9 cellular contexts compared by ENCODE assay signal in genomic region chr19:58561373-58562125, GRCh38. TPM values are rescaled to one million over a fixed set of nuclear protein-coding genes. Genes with fewer than 3 reads are reported as not detected.
DNase-seq lines count a peak whose midpoint lies in the region; ATAC-seq and TF ChIP-seq lines count a peak whose summit lies in the region.
"Had no signal": no experiment of that assay in that cellular context is flagged by ENCODE, and none has a peak within 500 bp of the region (broad histone marks: within the 10 kb centered on the region; RNA-seq: fewer than 3 reads in every experiment).

No MANE protein-coding gene starts in this region.

- ATAC-seq in HCT116 (no peak), gastroesophageal sphincter (no peak), HG03135 (IDR thresholded peaks at IDR 0.05; ENCODE audit: unreplicated experiment) (no peak), GM21423 (IDR thresholded peaks at IDR 0.05; ENCODE audit: unreplicated experiment) (no peak)
- no peak for ATAC-seq in activated T-cell treated with anti-CD3 and anti-CD28 coated beads, Interleukin-2, amount 50 U/mL, for 72 hours (replicated peaks in 1 of 2)
- no peak for ATAC-seq in stimulated activated effector memory CD8-positive, alpha-beta T cell treated with anti-CD3 and anti-CD28 coated beads, Interleukin-12 subunit alpha, Interleukin-12 subunit beta, amount 100 ng/mL, for 72 hours

- peaks cover 36% of the 10 kb centered on the region for H3K79me2 ChIP-seq in HCT116 (ENCODE audit: insufficient read depth, low read length)

- H3K9me3 ChIP-seq in HCT116 (ENCODE audit: control insufficient read depth in 1 of 2, insufficient read depth in 1 of 2, low read depth in 1 of 2, low read length in 2 of 2) (no peaks in the 10 kb centered on the region), gastroesophageal sphincter (no peaks in the 10 kb centered on the region), endodermal cell (ENCODE audit: control insufficient read depth, low read length) (no peaks in the 10 kb centered on the region)

- DNase-seq in HCT116 (ENCODE audit: low read depth, low spot score) (no peak), endodermal cell (no peak), NCI-H2171 treated with DMSO at 0.1 percent for 48 hours (lab: John Stamatoyannopoulos, UW) (no peak)
- DNase-seq in activated T-cell treated with anti-CD3 and anti-CD28 coated beads, Interleukin-2, amount 50 U/mL, for 72 hours = no peak
- no peak for DNase-seq in stimulated activated effector memory CD8-positive, alpha-beta T cell treated with anti-CD3 and anti-CD28 coated beads, Interleukin-12 subunit alpha, Interleukin-12 subunit beta, amount 100 ng/mL, for 72 hours (ENCODE audit: low spot score in 2 of 2)
- DNase-seq: Right ventricle myocardium superior had no signal

- RAD21 ChIA-PET in HCT116 (lab: Charles Lee; ENCODE audit: low non-redundant PET in 1 of 2, low total read pairs in 2 of 2, uncharacterized antibody in 2 of 2, unreplicated experiment in 2 of 2) = no interaction called here

- peaks cover 59% of the 10 kb centered on the region for H3K4me1 Mint-ChIP-seq in activated T-cell treated with anti-CD3 and anti-CD28 coated beads, Interleukin-2, amount 50 U/mL, for 72 hours (ENCODE audit: low read depth)
- peaks cover 62% of the 10 kb centered on the region for H3K4me1 Mint-ChIP-seq in stimulated activated effector memory CD8-positive, alpha-beta T cell treated with anti-CD3 and anti-CD28 coated beads, Interleukin-12 subunit alpha, Interleukin-12 subunit beta, amount 100 ng/mL, for 72 hours
- peaks cover 5% of the 10 kb centered on the region for H3K4me1 Mint-ChIP-seq in endodermal cell

- WGBS in gastroesophageal sphincter (ENCODE audit: low coverage in 1 of 2), 2 donors = 60% methylated on average over 4 of the region's 16 CpGs; no CpG with 5 or more reads in 1 of the 2 donors
- WGBS in endodermal cell (ENCODE audit: insufficient coverage in 1 of 2, insufficient read length in 1 of 2), 2 experiments = 96% methylated on average over 12 to 16 of the region's 16 CpGs

- H3K4me3 Mint-ChIP-seq in activated T-cell treated with anti-CD3 and anti-CD28 coated beads, Interleukin-2, amount 50 U/mL, for 72 hours = peak overlapping the region; percentile 89 to 90
- peak overlapping the region; percentile 75 for H3K4me3 Mint-ChIP-seq in stimulated activated effector memory CD8-positive, alpha-beta T cell treated with anti-CD3 and anti-CD28 coated beads, Interleukin-12 subunit alpha, Interleukin-12 subunit beta, amount 100 ng/mL, for 72 hours
- no peak overlapping the region for H3K4me3 Mint-ChIP-seq in endodermal cell

- H3K9me3 Mint-ChIP-seq in activated T-cell treated with anti-CD3 and anti-CD28 coated beads, Interleukin-2, amount 50 U/mL, for 72 hours = no peaks in the 10 kb centered on the region
- no peaks in the 10 kb centered on the region for H3K9me3 Mint-ChIP-seq in stimulated activated effector memory CD8-positive, alpha-beta T cell treated with anti-CD3 and anti-CD28 coated beads, Interleukin-12 subunit alpha, Interleukin-12 subunit beta, amount 100 ng/mL, for 72 hours
- no peaks in the 10 kb centered on the region for H3K9me3 Mint-ChIP-seq in endodermal cell

- H2AFZ ChIP-seq in HCT116 (ENCODE audit: low read depth, low read length, poor library complexity, severe bottlenecking) = no peak overlapping the region

- no peak for TF ChIP-seq EP300 in gastroesophageal sphincter (IDR thresholded peaks at IDR 0.05)

- no peak overlapping the region for H3K27ac Mint-ChIP-seq in activated T-cell treated with anti-CD3 and anti-CD28 coated beads, Interleukin-2, amount 50 U/mL, for 72 hours
- peak overlapping the region; percentile 34 for H3K27ac Mint-ChIP-seq in stimulated activated effector memory CD8-positive, alpha-beta T cell treated with anti-CD3 and anti-CD28 coated beads, Interleukin-12 subunit alpha, Interleukin-12 subunit beta, amount 100 ng/mL, for 72 hours
- H3K27ac Mint-ChIP-seq in endodermal cell = no peak overlapping the region

- no TSS peak for BruUV-seq in HCT116 (replicated peaks; lab: Mats Ljungman, UMichigan)

- H4K20me1 ChIP-seq in HCT116 (ENCODE audit: insufficient read depth) = no peaks in the 10 kb centered on the region

- POLR2A ChIA-PET in HCT116 (lab: Charles Lee) = no interaction called here

- no peak for TF ChIP-seq RAD21 in HCT116 (IDR thresholded peaks at IDR 0.05; ENCODE audit: low read depth)

- no peaks in the 10 kb centered on the region for H3K9me2 ChIP-seq in HCT116 (ENCODE audit: insufficient read depth)

- H3K27me3 Mint-ChIP-seq in activated T-cell treated with anti-CD3 and anti-CD28 coated beads, Interleukin-2, amount 50 U/mL, for 72 hours (ENCODE audit: low read depth) = peaks cover 5% of the 10 kb centered on the region
- peaks cover 2% of the 10 kb centered on the region for H3K27me3 Mint-ChIP-seq in endodermal cell (ENCODE audit: insufficient read depth)

- CTCF ChIA-PET in HCT116 (lab: Charles Lee) = no interaction called here

- H3K27me3 ChIP-seq in HCT116 (ENCODE audit: insufficient read depth, low read length) (no peaks in the 10 kb centered on the region), gastroesophageal sphincter (no peaks in the 10 kb centered on the region), endodermal cell (ENCODE audit: control insufficient read depth, insufficient read depth, low read length, poor library complexity, severe bottlenecking) (peaks cover 6% of the 10 kb centered on the region)

- H3K4me2 ChIP-seq in HCT116 (ENCODE audit: low read length) = no peak overlapping the region

- no peak overlapping the region for H3K4me3 ChIP-seq in HCT116 (replicated peaks in 1 of 2; ENCODE audit: low read depth in 1 of 2, low read length in 2 of 2)
- peak overlapping the region; percentile 26 to 54 for H3K4me3 ChIP-seq in gastroesophageal sphincter
- no peak overlapping the region for H3K4me3 ChIP-seq in endodermal cell (ENCODE audit: low read length)

- H3K27ac ChIP-seq in HCT116 (ENCODE audit: low read depth, low read length) (0 out of 2 replicates have a peak overlapping the region, but pooled peaks have one; percentile 98), gastroesophageal sphincter (peak overlapping the region in 3 of 4 donors; percentile 73 to 81 (median 76)), endodermal cell (ENCODE audit: low read depth, low read length) (no peak overlapping the region)

- intact Hi-C loops in HCT116 (cut with micrococcal nuclease) = no loop called here

- H3K36me3 ChIP-seq in HCT116 (ENCODE audit: control insufficient read depth in 1 of 2, insufficient read depth in 2 of 2, low read length in 2 of 2) (peaks cover 2 to 7% of the 10 kb centered on the region in 2 experiments; a peak in 2 of 4 replicates), gastroesophageal sphincter (peaks cover 0 to 12% of the 10 kb centered on the region in 2 donors), endodermal cell (ENCODE audit: control insufficient read depth, insufficient read depth, low read length) (peaks cover 10% of the 10 kb centered on the region)

- TF ChIP-seq POLR2A in HCT116 (IDR thresholded peaks at IDR 0.05; ENCODE audit: borderline replicate concordance, extremely low read depth, insufficient read depth, insufficient read length) (no peak), gastroesophageal sphincter (IDR thresholded peaks at IDR 0.05) (no peak)

- H3K36me3 Mint-ChIP-seq in activated T-cell treated with anti-CD3 and anti-CD28 coated beads, Interleukin-2, amount 50 U/mL, for 72 hours (ENCODE audit: insufficient read depth in 2 of 2) = peaks cover 7 to 12% of the 10 kb centered on the region in 2 donors
- peaks cover 36% of the 10 kb centered on the region for H3K36me3 Mint-ChIP-seq in stimulated activated effector memory CD8-positive, alpha-beta T cell treated with anti-CD3 and anti-CD28 coated beads, Interleukin-12 subunit alpha, Interleukin-12 subunit beta, amount 100 ng/mL, for 72 hours
- peaks cover 16% of the 10 kb centered on the region for H3K36me3 Mint-ChIP-seq in endodermal cell (ENCODE audit: low read depth)

- TF ChIP-seq CTCF in HCT116 (IDR thresholded peaks at IDR 0.05 in 2 of 3, conservative IDR thresholded peaks at IDR 0.05 in 1 of 3; ENCODE audit: borderline replicate concordance in 1 of 3, insufficient read depth in 1 of 3, low read depth in 2 of 3, low read length in 2 of 3) (no peak), gastroesophageal sphincter (IDR thresholded peaks at IDR 0.05) (no peak), endodermal cell (conservative IDR thresholded peaks at IDR 0.05) (no peak)

- H3K9ac ChIP-seq in HCT116 (ENCODE audit: low read length) = no peak overlapping the region
- no peak overlapping the region for H3K9ac ChIP-seq in endodermal cell (ENCODE audit: extremely low read depth, low read length, poor library complexity, severe bottlenecking)

- peaks cover 13 to 26% of the 10 kb centered on the region in 2 experiments for H3K4me1 ChIP-seq in HCT116 (ENCODE audit: control insufficient read depth in 1 of 2, insufficient read depth in 2 of 2, low read length in 2 of 2)
- peaks cover 6 to 61% (median 39%) of the 10 kb centered on the region in 3 donors for H3K4me1 ChIP-seq in gastroesophageal sphincter
- no peaks in the 10 kb centered on the region for H3K4me1 ChIP-seq in endodermal cell (ENCODE audit: control insufficient read depth, insufficient read depth, low read length)

RNA-seq across cellular contexts. Expression of gene UBE2M, which starts 3.1 kb away (rescaled TPM):
- total RNA-seq in HCT116 (2021; ENCODE audit: unreplicated experiment) (120 TPM), gastroesophageal sphincter (10 to 100 TPM; 28.1 to 43.6 (median 37.8) TPM), endodermal cell (100 to 1,000 TPM in 1 of 2 donors, 10 to 100 TPM in 1; 90.8 to 116 TPM)
- 164 and 172 TPM in 2 replicates for polyA plus RNA-seq in HCT116 (2012)
- total RNA-seq in activated T-cell treated with anti-CD3 and anti-CD28 coated beads, Interleukin-2, amount 50 U/mL, for 72 hours = 100 to 1,000 TPM; 116 to 122 TPM
- polyA plus RNA-seq in endodermal cell (2013, experiment 1 of 2) = 92.6 TPM
- polyA plus RNA-seq in endodermal cell (2013, experiment 2 of 2) = 101 TPM

RNA-seq across cellular contexts. Expression of gene CHMP2A, which starts 6.6 kb away (rescaled TPM):
- total RNA-seq in HCT116 (2021; ENCODE audit: unreplicated experiment) = 125 TPM
- polyA plus RNA-seq in HCT116 (2012) = 183 and 204 TPM in 2 replicates
- total RNA-seq in activated T-cell treated with anti-CD3 and anti-CD28 coated beads, Interleukin-2, amount 50 U/mL, for 72 hours = 10 to 100 TPM; 80.3 to 91.8 TPM
- total RNA-seq in gastroesophageal sphincter = 100 to 1,000 TPM in 3 of 4 donors, 10 to 100 TPM in 1; 100.0 to 155 (median 126) TPM
- 100 to 1,000 TPM in 1 of 2 donors, 10 to 100 TPM in 1; 97.7 to 147 TPM for total RNA-seq in endodermal cell
- polyA plus RNA-seq in endodermal cell (2013, experiment 1 of 2) = 99.3 TPM
- 93.6 TPM for polyA plus RNA-seq in endodermal cell (2013, experiment 2 of 2)

RNA-seq across cellular contexts. Expression of gene MZF1, which starts 11.6 kb away (rescaled TPM):
- total RNA-seq in HCT116 (2021; ENCODE audit: unreplicated experiment) (33.0 TPM), gastroesophageal sphincter (10 to 100 TPM; 13.4 to 43.7 (median 22.4) TPM), endodermal cell (10 to 100 TPM; 24.3 to 33.1 TPM)
- polyA plus RNA-seq in HCT116 (2012) = 25.9 and 31.2 TPM in 2 replicates
- 10 to 100 TPM; 15.0 to 18.6 TPM for total RNA-seq in activated T-cell treated with anti-CD3 and anti-CD28 coated beads, Interleukin-2, amount 50 U/mL, for 72 hours
- polyA plus RNA-seq in endodermal cell (2013, experiment 1 of 2) = 26.1 TPM
- polyA plus RNA-seq in endodermal cell (2013, experiment 2 of 2) = 22.6 TPM

RNA-seq across cellular contexts. Expression of gene TRIM28, which starts 17.7 kb away (rescaled TPM):
- total RNA-seq in HCT116 (2021; ENCODE audit: unreplicated experiment) = 908 TPM
- polyA plus RNA-seq in HCT116 (2012) = 1,271 and 1,421 TPM in 2 replicates
- total RNA-seq in activated T-cell treated with anti-CD3 and anti-CD28 coated beads, Interleukin-2, amount 50 U/mL, for 72 hours = 100 to 1,000 TPM; 351 to 473 TPM
- 100 to 1,000 TPM; 171 to 274 (median 196) TPM for total RNA-seq in gastroesophageal sphincter
- total RNA-seq in endodermal cell = 100 to 1,000 TPM; 809 to 859 TPM
- 758 TPM for polyA plus RNA-seq in endodermal cell (2013, experiment 1 of 2)
- 628 TPM for polyA plus RNA-seq in endodermal cell (2013, experiment 2 of 2)

RNA-seq across cellular contexts. Expression of gene ZBTB45, which starts 41.9 kb away (rescaled TPM):
- 12.0 TPM for total RNA-seq in HCT116 (2021; ENCODE audit: unreplicated experiment)
- polyA plus RNA-seq in HCT116 (2012) = 10.6 and 10.8 TPM in 2 replicates
- total RNA-seq in activated T-cell treated with anti-CD3 and anti-CD28 coated beads, Interleukin-2, amount 50 U/mL, for 72 hours = 10 to 100 TPM; 10.8 to 12.1 TPM
- total RNA-seq in gastroesophageal sphincter = 10 to 100 TPM in 3 of 4 donors, 1 to 10 TPM in 1; 9.8 to 14.0 (median 13.4) TPM
- 10 to 100 TPM; 19.0 to 19.4 TPM for total RNA-seq in endodermal cell
- polyA plus RNA-seq in endodermal cell (2013, experiment 1 of 2) = 19.3 TPM
- 18.3 TPM for polyA plus RNA-seq in endodermal cell (2013, experiment 2 of 2)

Comparison
In these comparisons a context has a peak if more than half of its experiments do, and no peak if none do; other contexts are left out.
1. H3K4me3 ChIP-seq: peak in gastroesophageal sphincter (2 of 2); none in HCT116 (0 of 2) and endodermal cell (single experiment).